8 cellular contexts compared by ENCODE assay signal in the genomic region with DNA sequence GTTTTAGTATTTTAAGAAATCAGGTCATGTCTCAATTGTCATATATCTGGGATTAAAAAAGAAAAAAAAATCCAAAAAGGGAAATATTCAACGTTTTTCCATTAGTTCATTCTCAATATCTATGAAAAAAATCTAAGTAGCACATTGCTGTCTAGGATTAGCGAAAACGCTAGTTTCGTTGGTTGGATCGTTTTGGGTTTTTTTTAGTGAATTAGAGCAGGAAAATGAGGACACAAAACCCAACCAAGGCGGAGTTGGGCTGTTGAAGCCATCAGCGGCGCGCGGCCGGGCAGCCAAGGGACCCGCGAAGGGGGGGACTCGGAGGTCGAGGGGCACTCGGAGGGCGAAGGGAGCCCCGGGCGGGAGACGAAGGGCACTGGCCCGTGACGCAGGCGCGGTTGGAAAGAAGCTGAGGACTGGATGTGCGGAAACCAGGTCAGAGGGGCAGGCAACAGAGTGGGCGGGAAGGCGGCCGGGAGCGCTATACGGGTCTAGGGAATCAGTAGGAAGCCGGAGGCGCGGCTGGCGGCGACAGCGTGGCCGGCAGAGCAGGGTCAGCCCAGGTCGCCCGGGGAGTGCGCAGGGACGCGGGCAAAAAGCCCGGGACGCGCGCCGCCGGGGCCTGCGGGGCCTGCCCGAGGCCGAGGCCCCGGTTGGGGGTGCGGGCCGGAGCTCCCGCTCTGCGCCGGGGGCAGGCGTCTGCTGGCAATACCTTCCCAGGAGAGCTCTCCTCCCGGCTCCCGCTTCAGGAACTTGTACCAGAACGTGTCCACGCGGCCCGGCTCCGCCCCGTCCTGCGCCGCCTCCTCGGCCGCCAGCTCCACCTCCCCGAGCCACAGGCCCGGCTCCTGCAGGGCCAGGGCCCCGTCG. TPM values are rescaled to one million over a fixed set of nuclear protein-coding genes. Genes with fewer than 3 reads are reported as not detected.
A peak's percentile ranks its signal among the peaks of the same experiment; 100 is the strongest.
DNase-seq lines count a peak whose midpoint lies in the region; ATAC-seq and TF ChIP-seq lines count a peak whose summit lies in the region.

No MANE protein-coding gene starts in this region.

- intact Hi-C loops in left cardiac atrium (cut with DNase I): loop anchor here (2.0 to 10.0 kb wide), 3 partner anchors 80 to 228 kb away; a partner anchor contains a TSS

- H3K27ac Mint-ChIP-seq in progenitor cell of endocrine pancreas: peak overlapping the region; percentile 97

- WGBS in adipose tissue, 3 donors: 0 to 1% (median 0%) methylated on average over 60 to 74 of the region's 74 CpGs

- peak overlapping the region; percentile 96 for H3K27ac ChIP-seq in adipose tissue (ENCODE audit: low read depth, low read length)

- H3K36me3 Mint-ChIP-seq in progenitor cell of endocrine pancreas (ENCODE audit: insufficient read depth): peaks cover 5% of the 10 kb centered on the region

- peak overlapping the region; percentile 89 for H3K4me3 Mint-ChIP-seq in progenitor cell of endocrine pancreas (ENCODE audit: low read depth)

- H3K27me3 Mint-ChIP-seq in progenitor cell of endocrine pancreas: no peaks in the 10 kb centered on the region

- peaks cover 12% of the 10 kb centered on the region for H3K9me3 Mint-ChIP-seq in progenitor cell of endocrine pancreas (ENCODE audit: low read depth)

- peak overlapping the region; percentile 92 for H3K4me3 ChIP-seq in GM12865 (ENCODE audit: low read depth, low read length)

- DNase-seq in GM12865 (ENCODE audit: low read depth) (peak; percentile 93), NCI-H1105 treated with DMSO at 0.1 percent for 48 hours (lab: John Stamatoyannopoulos, UW) (peak; percentile 96), SW480 (ENCODE audit: low spot score) (peak; percentile 93), left cardiac atrium (peak; percentile 95), progenitor cell of endocrine pancreas (ENCODE audit: low spot score, unreplicated experiment) (peak; percentile 82), ureter (ENCODE audit: low spot score) (peak; percentile 90)

- H3K4me1 Mint-ChIP-seq in progenitor cell of endocrine pancreas (ENCODE audit: low read depth): peaks cover 26% of the 10 kb centered on the region

- TF ChIP-seq CTCF in GM12865 (IDR thresholded peaks at IDR 0.05; ENCODE audit: insufficient read depth, low read depth, low read length, missing control alignments) (no peak), progenitor cell of endocrine pancreas (IDR thresholded peaks at IDR 0.05; ENCODE audit: unreplicated experiment) (no peak)

- ATAC-seq in HG02759 (IDR thresholded peaks at IDR 0.05; ENCODE audit: unreplicated experiment) (peak; percentile 81), left cardiac atrium (peak; percentile 90 to 95)

RNA-seq across cellular contexts. Expression of a gene that starts 0.6 kb away (rescaled TPM):
- 1 to 10 TPM; 1.7 to 7.9 (median 5.4) TPM for polyA plus RNA-seq in adipose tissue
- total RNA-seq in left cardiac atrium: 10 to 100 TPM; 28.8 to 29.5 TPM
- 14.7 and 15.6 TPM in 2 replicates for total RNA-seq in progenitor cell of endocrine pancreas
- 23.4 TPM for total RNA-seq in ureter

Comparison
In these comparisons a context has a peak if more than half of its experiments do, and no peak if none do; other contexts are left out.
1. Peak in every context shown above with its lines: DNase-seq, ATAC-seq, H3K4me3 ChIP-seq and H3K27ac ChIP-seq.